ENCODE assay signal across 12 cellular contexts in the genomic region with DNA sequence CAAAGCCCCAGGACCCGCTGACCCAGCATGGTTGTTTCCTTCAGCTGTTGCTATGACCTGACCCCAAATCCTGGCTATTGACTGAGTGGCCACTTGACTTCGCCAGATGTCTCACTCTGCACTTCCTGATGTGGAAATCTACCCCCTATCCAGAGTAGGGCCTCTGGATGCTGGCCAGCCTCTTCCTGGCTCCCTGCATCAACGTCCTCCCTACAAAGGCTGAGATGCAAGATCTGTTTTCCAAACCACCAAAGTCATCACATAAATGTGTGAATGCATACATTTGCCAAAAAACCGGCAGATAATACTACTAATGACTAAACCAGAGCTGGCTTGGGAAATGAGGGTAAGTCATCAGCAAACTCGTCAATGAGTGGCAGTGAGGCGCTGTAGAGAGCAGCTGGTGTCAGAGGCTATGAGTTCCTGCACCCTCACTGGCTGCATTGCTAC.
DNase-seq lines count a peak whose midpoint lies in the region; ATAC-seq, FAIRE-seq and TF ChIP-seq lines count a peak whose summit lies in the region.
"Had no signal": no experiment of that assay in that cellular context is flagged by ENCODE, and none has a peak within 500 bp of the region (broad histone marks: within the 10 kb centered on the region; RNA-seq: fewer than 3 reads in every experiment).

No MANE protein-coding gene starts in this region.

- H3K9me3 ChIP-seq in AG04450 (ENCODE audit: control insufficient read depth, insufficient read depth, low read length) (peaks cover 14% of the 10 kb centered on the region), endothelial cell of umbilical vein (replicated peaks; ENCODE audit: control insufficient read depth, insufficient read depth, low read length) (no peaks in the 10 kb centered on the region), mucosa of descending colon (peaks cover 6% of the 10 kb centered on the region)

- no peaks in the 10 kb centered on the region for H3K36me3 Mint-ChIP-seq in T-cell

- no peak overlapping the region for H3K27ac Mint-ChIP-seq in T-cell
- H3K27ac Mint-ChIP-seq: activated CD4-positive, alpha-beta T cell treated with anti-CD3 and anti-CD28 coated beads, Interleukin-2, amount 10 ng/mL, durations not matched to agents 24 days and 14 days had no signal

- H3K4me3 Mint-ChIP-seq in T-cell: no peak overlapping the region
- H3K4me3 Mint-ChIP-seq: activated CD4-positive, alpha-beta T cell treated with anti-CD3 and anti-CD28 coated beads, Interleukin-2, amount 10 ng/mL, durations not matched to agents 24 days and 14 days had no signal

- H3K4me3 ChIP-seq in AG04450 (ENCODE audit: low read depth, low read length) (no peak overlapping the region), endothelial cell of umbilical vein (replicated peaks in 1 of 3; ENCODE audit: insufficient read depth in 1 of 3, low read depth in 1 of 3, low read length in 3 of 3) (no peak overlapping the region), mucosa of descending colon (no peak overlapping the region)
- H3K4me3 ChIP-seq: GM12878 had no signal

- dilution Hi-C loops in endothelial cell of umbilical vein (cut with MboI; ENCODE audit: extremely low pct_ligation_motif_present, low sequenced_read_pairs): no loop called here

- DNase-seq in AG04450 (ENCODE audit: low read depth, low spot score) (peak; percentile 42), NAMALWA (ENCODE audit: low spot score) (peak; percentile 16), endothelial cell of umbilical vein (ENCODE audit: low read depth, low spot score) (peak; percentile 86), mucosa of descending colon (peak; percentile 48 to 80 (median 64)), NCI-H128 (lab: John Stamatoyannopoulos, UW; ENCODE audit: unreplicated experiment) (no peak), T-cell (no peak), T-helper 2 cell (no peak), NCI-H2171 (lab: John Stamatoyannopoulos, UW) (no peak)
- DNase-seq: activated CD4-positive, alpha-beta T cell treated with anti-CD3 and anti-CD28 coated beads, Interleukin-2, amount 10 ng/mL, durations not matched to agents 24 days and 14 days; NCI-H1105; stimulated activated CD4-positive, alpha-beta T cell treated with anti-CD3 and anti-CD28 coated beads, Interleukin-4, amount 100 ng/mL, for 24 hours had no signal

- no peaks in the 10 kb centered on the region for H3K79me2 ChIP-seq in endothelial cell of umbilical vein (ENCODE audit: control insufficient read depth, insufficient read depth, low read length)

- peak; percentile 73 for FAIRE-seq in endothelial cell of umbilical vein (lab: Jason Lieb, UNC)
- FAIRE-seq: GM12878 had no signal

- BruUV-seq in endothelial cell of umbilical vein (replicated peaks; lab: Mats Ljungman, UMichigan): no TSS peak

- H3K9me1 ChIP-seq in endothelial cell of umbilical vein (replicated peaks; ENCODE audit: control insufficient read depth, extremely low read depth, insufficient read depth, low read length): no peaks in the 10 kb centered on the region

- peak; percentile 60 for ATAC-seq in mucosa of descending colon
- ATAC-seq in T-cell (replicated peaks in 1 of 4): no peak
- ATAC-seq: GM12878 had no signal

- H3K9ac ChIP-seq in endothelial cell of umbilical vein (replicated peaks; ENCODE audit: extremely low read depth, insufficient read depth, low read length): no peak overlapping the region

- no peaks in the 10 kb centered on the region for H4K20me1 ChIP-seq in endothelial cell of umbilical vein (replicated peaks; ENCODE audit: control insufficient read depth, extremely low read depth, insufficient read depth, low read length)

- H3K27ac ChIP-seq in AG04450 (ENCODE audit: low read depth, low read length) (peak overlapping the region; percentile 65), endothelial cell of umbilical vein (ENCODE audit: insufficient read depth, low read depth, low read length) (no peak overlapping the region)

- TF ChIP-seq CTCF in AG04450 (IDR thresholded peaks at IDR 0.05; ENCODE audit: low read depth, low read length) (no peak), endothelial cell of umbilical vein (IDR thresholded peaks at IDR 0.05; ENCODE audit: extremely low read depth in 1 of 2, insufficient read depth in 1 of 2, low read depth in 1 of 2, low read length in 2 of 2) (no peak), mucosa of descending colon (IDR thresholded peaks at IDR 0.05) (no peak)

- peak; percentile 32 for TF ChIP-seq POLR2A in endothelial cell of umbilical vein (IDR thresholded peaks at IDR 0.05; ENCODE audit: low read depth, low read length)

- intact Hi-C loops in endothelial cell of umbilical vein (cut with micrococcal nuclease) (no loop called here), mucosa of descending colon (cut with DNase I, micrococcal nuclease) (no loop called here)

- POLR2A ChIA-PET in AG04450 (lab: Yijun Ruan, JAX): interaction anchor here (1.1 kb wide), 1 partner anchor 22 kb away, joined by 6 read pairs; no protein-coding TSS in a partner anchor
- POLR2A ChIA-PET in endothelial cell of umbilical vein (lab: Charles Lee): no interaction called here
- POLR2A ChIA-PET in T-cell (lab: Charles Lee): no interaction called here

- H3K9me3 Mint-ChIP-seq in T-cell: peaks cover 6 to 12% (median 9%) of the 10 kb centered on the region in 3 donors

- no peak overlapping the region for H2AFZ ChIP-seq in endothelial cell of umbilical vein (ENCODE audit: low read depth, low read length)

- H3K4me2 ChIP-seq in endothelial cell of umbilical vein (ENCODE audit: insufficient read depth, low read length): no peak overlapping the region

- CTCF ChIA-PET in AG04450 (lab: Charles Lee): interaction anchor here (1.0 to 1.2 kb wide), 2 partner anchors 35 to 175 kb away, joined by 3 to 5 read pairs; no protein-coding TSS in a partner anchor
- CTCF ChIA-PET in endothelial cell of umbilical vein (lab: Charles Lee): interaction anchor here (0.9 to 1.2 kb wide), 2 partner anchors 16 to 82 kb away, joined by 3 read pairs; no protein-coding TSS in a partner anchor
- CTCF ChIA-PET in T-cell (lab: Charles Lee): no interaction called here

- H3K27me3 Mint-ChIP-seq in T-cell: peaks cover 26 to 37% of the 10 kb centered on the region in 2 donors

- peaks cover 0 to 18% (median 17%) of the 10 kb centered on the region in 3 donors for H3K4me1 Mint-ChIP-seq in T-cell

- no peaks in the 10 kb centered on the region for H3K27me3 ChIP-seq in AG04450 (ENCODE audit: control insufficient read depth, insufficient read depth, low read length)
- peaks cover 12 to 15% of the 10 kb centered on the region in 2 experiments for H3K27me3 ChIP-seq in endothelial cell of umbilical vein (ENCODE audit: control insufficient read depth in 2 of 2, insufficient read depth in 2 of 2, low read length in 2 of 2)

- H3K4me1 ChIP-seq in endothelial cell of umbilical vein (ENCODE audit: control insufficient read depth, extremely low read depth, insufficient read depth, low read length): peaks cover 11% of the 10 kb centered on the region
- H3K4me1 ChIP-seq in mucosa of descending colon (ENCODE audit: low read depth): no peaks in the 10 kb centered on the region

- no peaks in the 10 kb centered on the region for H3K36me3 ChIP-seq in endothelial cell of umbilical vein (ENCODE audit: control insufficient read depth in 2 of 2, extremely low read depth in 1 of 2, insufficient read depth in 2 of 2, low read length in 2 of 2)
- H3K36me3 ChIP-seq in mucosa of descending colon (ENCODE audit: low read depth): no peaks in the 10 kb centered on the region

TF ChIP-seq in endothelial cell of umbilical vein, 7 proteins besides CTCF, POLR2A, EP300 and RAD21:
- TF ChIP-seq POLR2AphosphoS5 (IDR thresholded peaks at IDR 0.05; ENCODE audit: insufficient read depth, low read depth, low read length) (peak; percentile 64), GATA2 (IDR thresholded peaks at IDR 0.05; ENCODE audit: insufficient read depth, insufficient read length, low read depth, low read length) (peak; percentile 35), FOS (IDR thresholded peaks at IDR 0.05; ENCODE audit: borderline replicate concordance, insufficient read depth, low read length) (peak; percentile 56)
- TF ChIP-seq, protein P1, sequence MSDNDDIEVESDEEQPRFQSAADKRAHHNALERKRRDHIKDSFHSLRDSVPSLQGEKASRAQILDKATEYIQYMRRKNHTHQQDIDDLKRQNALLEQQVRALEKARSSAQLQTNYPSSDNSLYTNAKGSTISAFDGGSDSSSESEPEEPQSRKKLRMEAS (IDR thresholded peaks at IDR 0.05; ENCODE audit: insufficient read depth, insufficient read length): no peak

Comparison
In these comparisons a context has a peak if more than half of its experiments do, and no peak if none do; other contexts are left out.
1. DNase-seq: peak in AG04450 (single experiment), NAMALWA (single experiment), endothelial cell of umbilical vein (single experiment) and mucosa of descending colon (3 of 3); none in NCI-H128 (single experiment), T-cell (0 of 34), T-helper 2 cell (0 of 5) and NCI-H2171 (single experiment).
2. CTCF ChIA-PET loops: an anchor here in AG04450 (1.0 to 1.2 kb wide) and endothelial cell of umbilical vein (0.9 to 1.2 kb wide); none called in T-cell.